Comparison of ENCODE assay signal across 20 cellular contexts in genomic region chr10:558331-558730, GRCh38.
DNase-seq lines count a peak whose midpoint lies in the region; ATAC-seq and TF ChIP-seq lines count a peak whose summit lies in the region.
"Had no signal": no experiment of that assay in that cellular context is flagged by ENCODE, and none has a peak within 500 bp of the region (broad histone marks: within the 10 kb centered on the region; RNA-seq: fewer than 3 reads in every experiment).

No MANE protein-coding gene starts in this region.

- H3K4me1 Mint-ChIP-seq in nephron = peaks cover 72% of the 10 kb centered on the region

- H3K4me2 ChIP-seq in BLaER1 = peak overlapping the region; percentile 48

- no peak overlapping the region for H3K4me3 Mint-ChIP-seq in nephron
- H3K4me3 Mint-ChIP-seq: HFFc6 had no signal

- H3K27ac ChIP-seq in BLaER1 = 0 out of 2 replicates have a peak overlapping the region, but pooled peaks have one; percentile 37
- peak overlapping the region; percentile 34; the same call in 1 of the 2 replicates for H3K27ac ChIP-seq in VCaP
- H3K27ac ChIP-seq: HL-60, RWPE1 had no signal

- ATAC-seq in GM21367 (IDR thresholded peaks at IDR 0.05; ENCODE audit: unreplicated experiment) (no peak), HG03175 (IDR thresholded peaks at IDR 0.05; ENCODE audit: unreplicated experiment) (no peak)
- ATAC-seq: HepG2 had no signal

- H3K4me1 ChIP-seq in BLaER1 (peaks cover 86% of the 10 kb centered on the region), NT2/D1 (ENCODE audit: insufficient read depth, insufficient read length) (peaks cover 8% of the 10 kb centered on the region)

- no peak for TF ChIP-seq POLR2A in erythroblast (IDR thresholded peaks at IDR 0.05; ENCODE audit: low read length)

- H3K9me3 ChIP-seq in BLaER1 = no peaks in the 10 kb centered on the region
- H3K9me3 ChIP-seq in NT2/D1 (ENCODE audit: insufficient read depth, low read length) = peaks cover 3% of the 10 kb centered on the region

- no peak for TF ChIP-seq CTCF in VCaP (conservative IDR thresholded peaks at IDR 0.05)
- no peak for TF ChIP-seq CTCF in nephron (IDR thresholded peaks at IDR 0.05; ENCODE audit: unreplicated experiment in 3 of 3)

- no peaks in the 10 kb centered on the region for H3K27me3 Mint-ChIP-seq in nephron (ENCODE audit: low read depth)

- peaks cover 1% of the 10 kb centered on the region for H3K9me3 Mint-ChIP-seq in nephron

- H3K27me3 ChIP-seq in BLaER1 = no peaks in the 10 kb centered on the region
- H3K27me3 ChIP-seq in NT2/D1 (ENCODE audit: insufficient read depth, insufficient read length) = no peaks in the 10 kb centered on the region

- H3K36me3 Mint-ChIP-seq in nephron (ENCODE audit: low read depth) = peaks cover 2% of the 10 kb centered on the region

- H3K4me3 ChIP-seq in BLaER1 = no peak overlapping the region
- H3K4me3 ChIP-seq in NT2/D1 (ENCODE audit: insufficient read length, low read depth) = no peak overlapping the region

- H3K36me3 ChIP-seq in BLaER1 = no peaks in the 10 kb centered on the region
- no peaks in the 10 kb centered on the region for H3K36me3 ChIP-seq in NT2/D1 (ENCODE audit: insufficient read depth, insufficient read length, low read length)

- H3K9ac ChIP-seq in BLaER1 = no peak overlapping the region
- H3K9ac ChIP-seq in NT2/D1 (ENCODE audit: insufficient read length, low read depth) = peak overlapping the region; percentile 10

- DNase-seq in NT2/D1 (ENCODE audit: low read depth, low spot score) = no peak
- no peak for DNase-seq in erythroblast (lab: John Stamatoyannopoulos, UW)
- no peak for DNase-seq in NCI-H2107 treated with DMSO at 0.1 percent for 48 hours (lab: John Stamatoyannopoulos, UW; ENCODE audit: unreplicated experiment)
- DNase-seq: KBM-7, NCI-H1092 treated with DMSO at 0.1 percent for 48 hours, NCI-H1436 treated with DMSO at 0.1 percent for 48 hours, NCI-H1930, NCI-H2171, NCI-H524 treated with DMSO at 0.1 percent for 48 hours, PC-3, SIG-M5 had no signal

- H4K20me1 ChIP-seq in BLaER1 = peaks cover 89% of the 10 kb centered on the region

- peak overlapping the region in 2 of 3 experiments; percentile 43 to 96 for H3K27ac Mint-ChIP-seq in nephron
- H3K27ac Mint-ChIP-seq: HFFc6 had no signal
